Comparison of ENCODE assay signal across 8 cellular contexts in the genomic region with DNA sequence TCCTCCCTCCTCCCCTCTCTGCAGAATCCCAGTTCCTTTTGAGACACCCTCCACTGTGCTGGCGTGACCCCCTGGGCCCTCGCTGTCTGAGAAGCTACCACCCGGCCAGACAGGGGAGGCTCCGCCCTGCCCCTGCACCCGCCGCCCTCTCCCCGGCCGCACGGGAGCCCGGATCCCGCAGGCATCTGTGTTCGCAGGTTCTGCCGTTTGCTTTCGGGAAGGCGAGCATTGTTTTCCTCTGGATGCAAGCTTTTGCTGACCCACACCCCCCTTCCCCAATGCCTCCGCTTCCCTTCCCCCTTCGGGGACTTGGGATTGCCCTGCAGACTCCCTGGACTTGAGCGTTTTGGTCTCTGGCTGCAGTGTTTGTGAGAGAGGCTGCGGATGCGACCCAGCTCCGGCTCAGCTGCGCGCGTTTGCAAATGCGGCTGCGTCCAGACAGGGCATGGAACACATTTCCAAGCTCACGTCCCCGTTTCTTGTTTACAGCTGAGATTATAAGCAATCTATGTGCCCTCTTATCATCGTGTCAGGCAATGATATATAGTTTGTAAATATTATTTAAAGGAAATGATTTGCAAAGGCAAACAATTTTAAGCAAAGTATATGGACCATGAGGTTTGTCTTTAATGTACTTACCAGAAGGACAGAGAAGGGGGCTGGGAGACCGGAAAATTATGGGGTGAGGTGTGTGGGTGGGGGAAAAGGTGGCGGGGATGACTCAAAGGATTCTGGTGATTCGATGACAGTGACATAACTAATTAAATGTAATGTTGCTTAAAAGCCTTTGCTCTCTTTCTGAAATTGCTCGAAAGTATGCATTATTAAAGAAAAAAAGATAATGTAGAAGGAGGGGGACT.
DNase-seq lines count a peak whose midpoint lies in the region; ATAC-seq and TF ChIP-seq lines count a peak whose summit lies in the region.

No MANE protein-coding gene starts in this region.

- ATAC-seq in HG02642 (IDR thresholded peaks at IDR 0.05; ENCODE audit: poor library complexity, unreplicated experiment) = peak; percentile 71
- peak; percentile 98 for ATAC-seq in Right ventricle myocardium superior (ENCODE audit: poor library complexity)
- ATAC-seq in omental fat pad (ENCODE audit: low FRiP score) = peak; percentile 89
- ATAC-seq in HG03457 (IDR thresholded peaks at IDR 0.05; ENCODE audit: unreplicated experiment) = no peak

- peak overlapping the region; percentile 37 for H3K4me3 ChIP-seq in urinary bladder (ENCODE audit: low read depth, low read length)

- peaks cover 74% of the 10 kb centered on the region for H3K27me3 Mint-ChIP-seq in activated naive CD8-positive, alpha-beta T cell treated with anti-CD3 and anti-CD28 coated beads for 36 hours

- H3K27ac Mint-ChIP-seq in activated naive CD8-positive, alpha-beta T cell treated with anti-CD3 and anti-CD28 coated beads for 36 hours = peak overlapping the region; percentile 81

- peaks cover 28% of the 10 kb centered on the region for H3K4me1 Mint-ChIP-seq in activated naive CD8-positive, alpha-beta T cell treated with anti-CD3 and anti-CD28 coated beads for 36 hours

- H3K9me3 Mint-ChIP-seq in activated naive CD8-positive, alpha-beta T cell treated with anti-CD3 and anti-CD28 coated beads for 36 hours = peaks cover 2% of the 10 kb centered on the region

- TF ChIP-seq CTCF in omental fat pad (IDR thresholded peaks at IDR 0.05) = no peak

- 1% methylated on average over 33 of the region's 33 CpGs for WGBS in urinary bladder

- peaks cover 2% of the 10 kb centered on the region for H3K4me1 ChIP-seq in urinary bladder (ENCODE audit: insufficient read depth)

- H3K27ac ChIP-seq in urinary bladder (ENCODE audit: low read depth) = no peak overlapping the region

- H3K36me3 ChIP-seq in urinary bladder (ENCODE audit: insufficient read depth) = no peaks in the 10 kb centered on the region

- peak; percentile 66 for DNase-seq in D341Med (ENCODE audit: low spot score)
- peak; percentile 55 for DNase-seq in NCI-H510A (lab: John Stamatoyannopoulos, UW)
- peak; percentile 62 for DNase-seq in activated naive CD8-positive, alpha-beta T cell treated with anti-CD3 and anti-CD28 coated beads for 36 hours
- DNase-seq in Right ventricle myocardium superior = peak; percentile 78
- no peak for DNase-seq in omental fat pad (ENCODE audit: low spot score)

- no peaks in the 10 kb centered on the region for H3K36me3 Mint-ChIP-seq in activated naive CD8-positive, alpha-beta T cell treated with anti-CD3 and anti-CD28 coated beads for 36 hours

- intact Hi-C loops in Right ventricle myocardium superior (cut with DNase I) = no loop called here

- peak overlapping the region; percentile 78 for H3K4me3 Mint-ChIP-seq in activated naive CD8-positive, alpha-beta T cell treated with anti-CD3 and anti-CD28 coated beads for 36 hours
